Comparison of ENCODE assay signal across 1 cellular context in the genomic region with DNA sequence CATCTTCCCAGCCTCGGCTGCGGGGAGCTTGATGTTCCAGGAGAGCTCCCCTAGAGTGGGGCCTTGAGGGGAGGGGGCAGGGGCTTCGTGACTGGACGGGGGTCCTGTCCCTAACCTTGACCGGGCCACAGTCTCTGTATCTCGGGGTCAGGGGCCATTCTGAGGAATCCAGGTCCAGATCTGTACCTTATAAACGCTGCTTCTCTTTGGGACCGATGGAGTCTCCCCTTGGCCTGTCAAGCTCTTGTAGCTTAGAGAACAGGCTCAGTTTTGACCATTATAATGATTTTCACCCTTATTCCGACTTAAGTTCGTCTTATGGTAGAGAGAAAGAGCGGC.
A peak's percentile ranks its signal among the peaks of the same experiment; 100 is the strongest.
TF ChIP-seq lines count a peak whose summit lies in the region.

No MANE protein-coding gene starts in this region.

TF ChIP-seq in HepG2, 621 proteins besides CTCF, POLR2A, EP300 and RAD21:
- peak; percentile 4; the same call in 1 of the 2 replicates for TF ChIP-seq ZNF605 (CRISPR knock-in tag; IDR thresholded peaks at IDR 0.05)
- 0 out of 2 replicates have a peak, but pooled peaks have one; percentile 2 for TF ChIP-seq NFKB2 (CRISPR knock-in tag; IDR thresholded peaks at IDR 0.05; ENCODE audit: borderline replicate concordance)
- TF ChIP-seq ZNF670 (CRISPR knock-in tag; IDR thresholded peaks at IDR 0.05; ENCODE audit: borderline replicate concordance), result peak; percentile 40; the same call in 1 of the 2 replicates
- TF ChIP-seq ZNF136 (CRISPR knock-in tag; IDR thresholded peaks at IDR 0.05; ENCODE audit: low read depth), result 0 out of 2 replicates have a peak, but pooled peaks have one; percentile 8
- TF ChIP-seq NR2F2 (IDR thresholded peaks at IDR 0.05; ENCODE audit: borderline replicate concordance, low read depth), result 0 out of 2 replicates have a peak, but pooled peaks have one; percentile 22
- peak; percentile 6; the same call in 1 of the 2 replicates for TF ChIP-seq ZSCAN25 (CRISPR knock-in tag; IDR thresholded peaks at IDR 0.05)
- TF ChIP-seq ZNF563 (CRISPR knock-in tag; IDR thresholded peaks at IDR 0.05), result 0 out of 2 replicates have a peak, but pooled peaks have one; percentile 12
- no peak for TF ChIP-seq PHF20 (CRISPR knock-in tag; IDR thresholded peaks at IDR 0.05)
- TF ChIP-seq LCORL (IDR thresholded peaks at IDR 0.05), result no peak
- 0 out of 2 replicates have a peak, but pooled peaks have one; percentile 15 for TF ChIP-seq LCORL (CRISPR knock-in tag; IDR thresholded peaks at IDR 0.05)
- no peak for TF ChIP-seq SOX5 (CRISPR knock-in tag; IDR thresholded peaks at IDR 0.05; ENCODE audit: borderline replicate concordance)
- peak; percentile 4 for TF ChIP-seq SRSF1 (optimal IDR thresholded peaks at IDR 0.05; ENCODE audit: low read depth, low read length)
- TF ChIP-seq ZNF816 (CRISPR knock-in tag; IDR thresholded peaks at IDR 0.05; ENCODE audit: borderline replicate concordance), result 0 out of 2 replicates have a peak, but pooled peaks have one; percentile 87
- peak; percentile 1; the same call in 1 of the 2 replicates for TF ChIP-seq ZZZ3 (CRISPR knock-in tag; IDR thresholded peaks at IDR 0.05; ENCODE audit: borderline replicate concordance)
- TF ChIP-seq POGK (CRISPR knock-in tag; conservative IDR thresholded peaks at IDR 0.05), result peak; percentile 7; the same call in 1 of the 2 replicates
- TF ChIP-seq ZNF709 (CRISPR knock-in tag; IDR thresholded peaks at IDR 0.05), result 0 out of 2 replicates have a peak, but pooled peaks have one; percentile 23
- TF ChIP-seq MXD1 (CRISPR knock-in tag; IDR thresholded peaks at IDR 0.05), result 0 out of 2 replicates have a peak, but pooled peaks have one; percentile 43
- no peak for TF ChIP-seq EED (CRISPR knock-in tag; IDR thresholded peaks at IDR 0.05)
- 0 out of 2 replicates have a peak, but pooled peaks have one; percentile 6 for TF ChIP-seq ZNF607 (CRISPR knock-in tag; IDR thresholded peaks at IDR 0.05; ENCODE audit: borderline replicate concordance)
- TF ChIP-seq RORA (CRISPR knock-in tag; IDR thresholded peaks at IDR 0.05), result no peak
- TF ChIP-seq ZNF687 (CRISPR knock-in tag; IDR thresholded peaks at IDR 0.05), result no peak
- TF ChIP-seq ZNF546 (CRISPR knock-in tag; conservative IDR thresholded peaks at IDR 0.05), result no peak
- TF ChIP-seq ZSCAN29 (CRISPR knock-in tag; conservative IDR thresholded peaks at IDR 0.05), result 0 out of 2 replicates have a peak, but pooled peaks have one; percentile 10
- TF ChIP-seq KDM5A (IDR thresholded peaks at IDR 0.05; ENCODE audit: borderline replicate concordance, low read length), result peak; percentile 75
TF ChIP-seq in HepG2: peak in this region for 17.
